Comparison of ENCODE assay signal across 15 cellular contexts in the genomic region with DNA sequence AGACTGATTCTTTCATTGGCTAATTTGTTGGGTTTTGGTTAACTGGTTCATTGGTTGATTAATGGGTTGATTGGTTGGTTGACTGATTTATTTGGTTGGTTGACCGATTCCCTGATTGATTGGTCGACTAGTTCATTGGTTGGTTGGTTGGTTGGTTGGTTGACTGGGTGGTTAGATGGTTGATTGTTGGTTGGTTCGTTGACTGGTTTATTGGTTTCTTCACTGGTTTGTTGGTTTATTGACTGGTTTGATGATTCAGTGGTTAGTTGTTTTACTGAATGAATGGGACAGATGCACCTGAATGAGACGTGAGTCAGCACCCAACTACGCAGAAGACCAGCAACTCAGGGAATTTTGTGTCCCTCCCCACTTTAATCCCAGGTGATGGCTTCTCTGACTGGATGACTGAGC. TPM values are rescaled to one million over a fixed set of nuclear protein-coding genes. Genes with fewer than 3 reads are reported as not detected.
A peak's percentile ranks its signal among the peaks of the same experiment; 100 is the strongest.
DNase-seq lines count a peak whose midpoint lies in the region; ATAC-seq, FAIRE-seq and TF ChIP-seq lines count a peak whose summit lies in the region.
"Had no signal": no experiment of that assay in that cellular context is flagged by ENCODE, and none has a peak within 500 bp of the region (broad histone marks: within the 10 kb centered on the region; RNA-seq: fewer than 3 reads in every experiment).

No MANE protein-coding gene starts in this region.

- no TSS peak for BruUV-seq in HepG2 (replicated peaks; lab: Mats Ljungman, UMichigan)

- H3K9ac ChIP-seq in liver (ENCODE audit: low read depth in 1 of 2, low read length in 2 of 2) (no peak overlapping the region), HepG2 (ENCODE audit: insufficient read depth, low read depth, low read length) (no peak overlapping the region)

- H2AFZ ChIP-seq in HepG2 (ENCODE audit: low read length) = no peak overlapping the region

- no peak for TF ChIP-seq CTCF in liver (IDR thresholded peaks at IDR 0.05; ENCODE audit: low read depth, low read length, missing input control)
- no peak for TF ChIP-seq CTCF in HepG2 (CRISPR knock-in tag; IDR thresholded peaks at IDR 0.05)
- TF ChIP-seq CTCF in activated B cell treated with CpG ODN at 0.5 μM for 24 hours (IDR thresholded peaks at IDR 0.05) = no peak
- no peak for TF ChIP-seq CTCF in foreskin keratinocyte (conservative IDR thresholded peaks at IDR 0.05)

- H3K79me2 ChIP-seq in HepG2 (ENCODE audit: insufficient read depth, low read length) = peaks cover 20% of the 10 kb centered on the region

- no peaks in the 10 kb centered on the region for H4K20me1 ChIP-seq in HepG2 (ENCODE audit: insufficient read depth, low read length)

- POLR2A ChIA-PET in HepG2 (lab: Yijun Ruan, JAX) (no interaction called here), activated B cell treated with CpG ODN at 0.5 μM for 24 hours (lab: Charles Lee) (interaction anchor here (0.6 to 9.5 kb wide), 3 partner anchors 9 to 38 kb away, joined by 3 to 229 read pairs (median 9); a partner anchor contains a TSS)

- H3K36me3 ChIP-seq in liver (ENCODE audit: control insufficient read depth in 4 of 4, insufficient read depth in 3 of 4, low read depth in 1 of 4, low read length in 3 of 4) (peaks cover 3 to 17% (median 7%) of the 10 kb centered on the region in 4 donors), HepG2 (replicated peaks in 1 of 2; ENCODE audit: control insufficient read depth in 1 of 2, insufficient read depth in 2 of 2, low read length in 2 of 2) (peaks cover 5 to 11% of the 10 kb centered on the region in 2 experiments; a peak in 4 of 5 replicates)

- no peaks in the 10 kb centered on the region for H3K27me3 Mint-ChIP-seq in activated B cell treated with CpG ODN at 0.5 μM for 24 hours

- H3K4me1 ChIP-seq in liver (ENCODE audit: control insufficient read depth in 4 of 4, insufficient read depth in 4 of 4, low read length in 3 of 4) (peaks cover 6 to 32% (median 17%) of the 10 kb centered on the region in 4 donors), HepG2 (ENCODE audit: insufficient read depth, low read length) (peaks cover 20% of the 10 kb centered on the region), foreskin keratinocyte (peaks cover 7% of the 10 kb centered on the region)

- in situ Hi-C loops in HepG2 (cut with HindIII; ENCODE audit: extremely low pct_ligation_motif_present, low pct_unique_long_range_greater_than_20kb) = no loop called here

- H3K4me3 Mint-ChIP-seq in activated B cell treated with CpG ODN at 0.5 μM for 24 hours = peak overlapping the region; percentile 92

- H3K27ac ChIP-seq in liver (ENCODE audit: low read depth in 1 of 2, low read length in 2 of 2) = peak overlapping the region in 1 of 2 donors; percentile 6
- no peak overlapping the region for H3K27ac ChIP-seq in HepG2 (ENCODE audit: extremely low read length, insufficient read depth, low read length)
- H3K27ac ChIP-seq in foreskin keratinocyte = peak overlapping the region; percentile 1
- H3K27ac ChIP-seq: tibial artery had no signal

- FAIRE-seq in HepG2 (lab: Jason Lieb, UNC) (no peak), urothelium cell line (lab: Jason Lieb, UNC) (no peak)
- FAIRE-seq: endothelial cell of umbilical vein had no signal

- H3K4me1 Mint-ChIP-seq in activated B cell treated with CpG ODN at 0.5 μM for 24 hours = peaks cover 36% of the 10 kb centered on the region

- H3K36me3 Mint-ChIP-seq in activated B cell treated with CpG ODN at 0.5 μM for 24 hours (ENCODE audit: low read depth) = peaks cover 58% of the 10 kb centered on the region

- no peak overlapping the region for H3K27ac Mint-ChIP-seq in activated B cell treated with CpG ODN at 0.5 μM for 24 hours

- H3K27me3 ChIP-seq in liver (ENCODE audit: control insufficient read depth in 4 of 4, insufficient read depth in 4 of 4, low read length in 3 of 4) (no peaks in the 10 kb centered on the region), HepG2 (ENCODE audit: control insufficient read depth in 1 of 2, insufficient read depth in 2 of 2, low read length in 2 of 2) (no peaks in the 10 kb centered on the region; a peak in 1 of 5 replicates), foreskin keratinocyte (no peaks in the 10 kb centered on the region)
- H3K27me3 ChIP-seq: MG63, tibial artery had no signal

- intact Hi-C loops in HepG2 (cut with micrococcal nuclease; ENCODE audit: unreplicated experiment) = no loop called here
- intact Hi-C loops in activated B cell treated with CpG ODN at 0.5 μM for 24 hours (cut with micrococcal nuclease) = no loop called here

- 85% methylated on average over 5 of the region's 5 CpGs for WGBS in liver
- 94% methylated on average over 5 of the region's 5 CpGs for WGBS in HepG2 (ENCODE audit: low lambda C conversion rate)

- CTCF ChIA-PET in HepG2 (lab: Yijun Ruan, JAX; ENCODE audit: low intra/inter-chr PET ratio, low total read pairs) = no interaction called here
- CTCF ChIA-PET in activated B cell treated with CpG ODN at 0.5 μM for 24 hours (lab: Charles Lee) = no interaction called here

- no peaks in the 10 kb centered on the region for H3K9me3 Mint-ChIP-seq in activated B cell treated with CpG ODN at 0.5 μM for 24 hours

- no peak for TF ChIP-seq POLR2A in HepG2 (IDR thresholded peaks at IDR 0.05; ENCODE audit: insufficient read depth in 1 of 2, low read depth in 2 of 2, low read length in 2 of 2)

- TF ChIP-seq RAD21 in liver (IDR thresholded peaks at IDR 0.05) = no peak
- no peak for TF ChIP-seq RAD21 in HepG2 (CRISPR knock-in tag; IDR thresholded peaks at IDR 0.05)

- TF ChIP-seq EP300 in HepG2 (IDR thresholded peaks at IDR 0.05; ENCODE audit: low read depth in 2 of 2, low read length in 2 of 2) = no peak
- no peak for TF ChIP-seq EP300 in HepG2 (CRISPR knock-in tag; IDR thresholded peaks at IDR 0.05; ENCODE audit: borderline replicate concordance)

- no peaks in the 10 kb centered on the region for H3K9me3 ChIP-seq in liver (ENCODE audit: control insufficient read depth in 4 of 4, low read length in 3 of 4)
- H3K9me3 ChIP-seq in HepG2 (ENCODE audit: low read length) = no peaks in the 10 kb centered on the region
- H3K9me3 ChIP-seq: MG63, tibial artery had no signal

- H3K4me3 ChIP-seq in liver (ENCODE audit: low read depth in 1 of 3, low read length in 3 of 3) (peak overlapping the region; percentile 15 to 97 (median 92)), HepG2 (replicated peaks in 1 of 3; ENCODE audit: insufficient read depth in 1 of 3, low read depth in 2 of 3, low read length in 3 of 3) (no peak overlapping the region)
- H3K4me3 ChIP-seq: MG63, tibial artery had no signal

- no peak for DNase-seq in HepG2 (ENCODE audit: low spot score)
- no peak for DNase-seq in activated B cell treated with CpG ODN at 0.5 μM for 24 hours
- peak; percentile 85 to 95 for DNase-seq in foreskin keratinocyte
- peak; percentile 57 for DNase-seq in urothelium cell line (ENCODE audit: low spot score)
- no peak for DNase-seq in AG20443 (ENCODE audit: low spot score)
- DNase-seq in SIG-M5 (lab: John Stamatoyannopoulos, UW) = no peak
- DNase-seq: left cardiac atrium; MG63; NK-92 treated with Interleukin-12 subunit alpha and Interleukin-12 subunit beta, amount 100 ng/mL, for 24 hours; tibial artery had no signal

- no peak overlapping the region for H3K4me2 ChIP-seq in HepG2 (ENCODE audit: low read depth, low read length)

- ATAC-seq in HepG2 (no peak), activated B cell treated with CpG ODN at 0.5 μM for 24 hours (ENCODE audit: low read depth) (no peak), foreskin keratinocyte (peak; percentile 63), GM19351 (IDR thresholded peaks at IDR 0.05; ENCODE audit: unreplicated experiment) (no peak)
- ATAC-seq: left cardiac atrium had no signal

RNA-seq across cellular contexts. Expression of a gene that starts 2.7 kb away (rescaled TPM):
- total RNA-seq in liver (10 to 100 TPM; 14.2 to 19.8 TPM), HepG2 (2016; rRNA removed; fragmentation: Illumina TruSeq; extraction: Trizol) (41.5 and 42.1 TPM in 2 replicates), activated B cell treated with CpG ODN at 0.5 μM for 24 hours (96.8 and 114 TPM in 2 replicates), foreskin keratinocyte (62.0 and 62.1 TPM in 2 replicates)
- polyA plus RNA-seq in liver (10 to 100 TPM; 16.7 to 19.6 TPM), HepG2 (2011; rRNA removed) (15.4 and 16.5 TPM in 2 replicates), foreskin keratinocyte (39.0 and 43.0 TPM in 2 replicates)
- total RNA-seq in HepG2 (2016; cell fraction: cytosol; rRNA removed; fragmentation: Illumina TruSeq; extraction: Trizol; ENCODE audit: low read depth) = 8.4 TPM in 2 replicates
- 36.6 and 41.1 TPM in 2 replicates for total RNA-seq in HepG2 (2016; cell fraction: insoluble cytoplasmic fraction; rRNA removed; fragmentation: Illumina TruSeq; extraction: Trizol)
- total RNA-seq in HepG2 (2016; cell fraction: membrane; rRNA removed; fragmentation: Illumina TruSeq; extraction: Trizol) = 28.0 TPM in 2 replicates
- total RNA-seq in HepG2 (2016; cell fraction: nucleus; rRNA removed; fragmentation: Illumina TruSeq; extraction: Trizol) = 19.5 and 21.5 TPM in 2 replicates
- polyA plus RNA-seq in HepG2 (2011; cell fraction: cytosol; rRNA removed) = 9.8 and 11.5 TPM in 2 replicates
- polyA plus RNA-seq in HepG2 (2011; cell fraction: nucleus; rRNA removed) = 18.0 and 18.7 TPM in 2 replicates
- polyA plus RNA-seq in HepG2 (2012) = 24.2 and 25.4 TPM in 2 replicates
- polyA plus RNA-seq in HepG2 (2016; cell fraction: cytosol; fragmentation: Illumina TruSeq; extraction: Trizol; ENCODE audit: low read depth) = 4.2 and 4.3 TPM in 2 replicates
- 40.3 and 48.5 TPM in 2 replicates for polyA plus RNA-seq in HepG2 (2016; cell fraction: insoluble cytoplasmic fraction; fragmentation: Illumina TruSeq; extraction: Trizol; ENCODE audit: low read depth)
- 12.2 and 12.4 TPM in 2 replicates for polyA plus RNA-seq in HepG2 (2016; cell fraction: membrane; fragmentation: Illumina TruSeq; extraction: Trizol; ENCODE audit: low read depth)
- 48.6 and 52.6 TPM in 2 replicates for polyA plus RNA-seq in HepG2 (2016; cell fraction: nucleus; fragmentation: Illumina TruSeq; extraction: Trizol; ENCODE audit: insufficient read depth, low read depth)
- polyA minus RNA-seq in HepG2 (2011; rRNA and poly(A)+ RNA removed; ENCODE audit: low replicate concordance) = 14.5 and 30.4 TPM in 2 replicates
- polyA minus RNA-seq in HepG2 (2011; cell fraction: cytosol; rRNA and poly(A)+ RNA removed) = 9.9 and 10.3 TPM in 2 replicates
- 7.8 and 8.9 TPM in 2 replicates for polyA minus RNA-seq in HepG2 (2011; cell fraction: nucleus; rRNA and poly(A)+ RNA removed)

RNA-seq across cellular contexts. Expression of a gene that starts 3.0 kb away (rescaled TPM):
- total RNA-seq in liver (100 to 1,000 TPM in 1 of 2 donors, 10 to 100 TPM in 1; 42.3 to 143 TPM), HepG2 (2016; rRNA removed; fragmentation: Illumina TruSeq; extraction: Trizol) (9.7 and 10.3 TPM in 2 replicates), activated B cell treated with CpG ODN at 0.5 μM for 24 hours (198 and 199 TPM in 2 replicates), foreskin keratinocyte (15.4 and 15.9 TPM in 2 replicates)
- polyA plus RNA-seq in liver (1,000 to 10,000 TPM in 1 of 2 donors, 100 to 1,000 TPM in 1; 550 to 2,086 TPM), HepG2 (2011; rRNA removed) (4.9 and 5.2 TPM in 2 replicates), foreskin keratinocyte (27.6 and 28.2 TPM in 2 replicates)
- total RNA-seq in HepG2 (2016; cell fraction: cytosol; rRNA removed; fragmentation: Illumina TruSeq; extraction: Trizol; ENCODE audit: low read depth) = 6.1 and 6.2 TPM in 2 replicates
- 7.9 and 10.5 TPM in 2 replicates for total RNA-seq in HepG2 (2016; cell fraction: insoluble cytoplasmic fraction; rRNA removed; fragmentation: Illumina TruSeq; extraction: Trizol)
- total RNA-seq in HepG2 (2016; cell fraction: membrane; rRNA removed; fragmentation: Illumina TruSeq; extraction: Trizol) = 12.6 and 12.7 TPM in 2 replicates
- total RNA-seq in HepG2 (2016; cell fraction: nucleus; rRNA removed; fragmentation: Illumina TruSeq; extraction: Trizol) = 4.6 and 7.3 TPM in 2 replicates
- 2.7 and 3.7 TPM in 2 replicates for polyA plus RNA-seq in HepG2 (2011; cell fraction: cytosol; rRNA removed)
- 10.1 and 14.5 TPM in 2 replicates for polyA plus RNA-seq in HepG2 (2011; cell fraction: nucleus; rRNA removed)
- 9.9 and 10.1 TPM in 2 replicates for polyA plus RNA-seq in HepG2 (2012)
- polyA plus RNA-seq in HepG2 (2016; cell fraction: cytosol; fragmentation: Illumina TruSeq; extraction: Trizol; ENCODE audit: low read depth) = 16.0 and 17.0 TPM in 2 replicates
- 24.8 and 28.5 TPM in 2 replicates for polyA plus RNA-seq in HepG2 (2016; cell fraction: insoluble cytoplasmic fraction; fragmentation: Illumina TruSeq; extraction: Trizol; ENCODE audit: low read depth)
- 25.8 and 30.2 TPM in 2 replicates for polyA plus RNA-seq in HepG2 (2016; cell fraction: membrane; fragmentation: Illumina TruSeq; extraction: Trizol; ENCODE audit: low read depth)
- polyA plus RNA-seq in HepG2 (2016; cell fraction: nucleus; fragmentation: Illumina TruSeq; extraction: Trizol; ENCODE audit: insufficient read depth, low read depth) = 25.5 and 26.1 TPM in 2 replicates
- 3.5 and 5.9 TPM in 2 replicates for polyA minus RNA-seq in HepG2 (2011; rRNA and poly(A)+ RNA removed; ENCODE audit: low replicate concordance)
- polyA minus RNA-seq in HepG2 (2011; cell fraction: cytosol; rRNA and poly(A)+ RNA removed) = 2.2 and 2.5 TPM in 2 replicates
- 3.1 and 3.4 TPM in 2 replicates for polyA minus RNA-seq in HepG2 (2011; cell fraction: nucleus; rRNA and poly(A)+ RNA removed)

RNA-seq across cellular contexts. Expression of a gene that starts 28.9 kb away (rescaled TPM):
- total RNA-seq in liver (1 to 10 TPM; 4.4 to 8.9 TPM), HepG2 (2016; rRNA removed; fragmentation: Illumina TruSeq; extraction: Trizol) (not detected in 2 replicates), activated B cell treated with CpG ODN at 0.5 μM for 24 hours (not detected in 2 replicates), foreskin keratinocyte (not detected in 2 replicates)
- polyA plus RNA-seq in liver (1 to 10 TPM in 1 of 2 donors, under 1 TPM in 1; 0.49 to 2.1 TPM), HepG2 (2011; rRNA removed) (not detected in 2 replicates), foreskin keratinocyte (not detected in 2 replicates)
- total RNA-seq in HepG2 (2016; cell fraction: cytosol; rRNA removed; fragmentation: Illumina TruSeq; extraction: Trizol; ENCODE audit: low read depth) = not detected in 2 replicates
- not detected in 2 replicates for total RNA-seq in HepG2 (2016; cell fraction: insoluble cytoplasmic fraction; rRNA removed; fragmentation: Illumina TruSeq; extraction: Trizol)
- total RNA-seq in HepG2 (2016; cell fraction: membrane; rRNA removed; fragmentation: Illumina TruSeq; extraction: Trizol) = not detected in 2 replicates
- not detected in 2 replicates for total RNA-seq in HepG2 (2016; cell fraction: nucleus; rRNA removed; fragmentation: Illumina TruSeq; extraction: Trizol)
- not detected in 2 replicates for polyA plus RNA-seq in HepG2 (2011; cell fraction: cytosol; rRNA removed)
- not detected in 2 replicates for polyA plus RNA-seq in HepG2 (2011; cell fraction: nucleus; rRNA removed)
- polyA plus RNA-seq in HepG2 (2012) = not detected in 2 replicates
- not detected in 2 replicates for polyA plus RNA-seq in HepG2 (2016; cell fraction: cytosol; fragmentation: Illumina TruSeq; extraction: Trizol; ENCODE audit: low read depth)
- not detected in 2 replicates for polyA plus RNA-seq in HepG2 (2016; cell fraction: insoluble cytoplasmic fraction; fragmentation: Illumina TruSeq; extraction: Trizol; ENCODE audit: low read depth)
- polyA plus RNA-seq in HepG2 (2016; cell fraction: membrane; fragmentation: Illumina TruSeq; extraction: Trizol; ENCODE audit: low read depth) = not detected in 2 replicates
- polyA plus RNA-seq in HepG2 (2016; cell fraction: nucleus; fragmentation: Illumina TruSeq; extraction: Trizol; ENCODE audit: insufficient read depth, low read depth) = not detected in 2 replicates
- polyA minus RNA-seq in HepG2 (2011; rRNA and poly(A)+ RNA removed; ENCODE audit: low replicate concordance) = not detected in 2 replicates
- polyA minus RNA-seq in HepG2 (2011; cell fraction: cytosol; rRNA and poly(A)+ RNA removed) = not detected in 2 replicates
- not detected in 2 replicates for polyA minus RNA-seq in HepG2 (2011; cell fraction: nucleus; rRNA and poly(A)+ RNA removed)
- total RNA-seq: endothelial cell of umbilical vein, myocyte, pulmonary artery endothelial cell had no signal
- polyA plus RNA-seq: endothelial cell of umbilical vein had no signal

RNA-seq across cellular contexts. Expression of a gene that starts 35.4 kb away (rescaled TPM):
- total RNA-seq in liver = under 1 TPM; 0.08 to 0.75 TPM
- under 1 TPM; 0.17 to 0.30 TPM for polyA plus RNA-seq in liver
- not detected in 2 replicates for total RNA-seq in HepG2 (2016; rRNA removed; fragmentation: Illumina TruSeq; extraction: Trizol)
- total RNA-seq in HepG2 (2016; cell fraction: cytosol; rRNA removed; fragmentation: Illumina TruSeq; extraction: Trizol; ENCODE audit: low read depth) = not detected in 2 replicates
- total RNA-seq in HepG2 (2016; cell fraction: insoluble cytoplasmic fraction; rRNA removed; fragmentation: Illumina TruSeq; extraction: Trizol) = 0.18 and 0.30 TPM in 2 replicates
- not detected in 2 replicates for total RNA-seq in HepG2 (2016; cell fraction: membrane; rRNA removed; fragmentation: Illumina TruSeq; extraction: Trizol)
- total RNA-seq in HepG2 (2016; cell fraction: nucleus; rRNA removed; fragmentation: Illumina TruSeq; extraction: Trizol) = not detected in 2 replicates
- polyA plus RNA-seq in HepG2 (2011; rRNA removed) = not detected in 2 replicates
- polyA plus RNA-seq in HepG2 (2011; cell fraction: cytosol; rRNA removed) = 0.08 TPM in 1 of 2 replicates, not detected in the other
- 0.16 and 0.28 TPM in 2 replicates for polyA plus RNA-seq in HepG2 (2011; cell fraction: nucleus; rRNA removed)
- 0.50 TPM in 1 of 2 replicates, not detected in the other for polyA plus RNA-seq in HepG2 (2012)
- polyA plus RNA-seq in HepG2 (2016; cell fraction: cytosol; fragmentation: Illumina TruSeq; extraction: Trizol; ENCODE audit: low read depth) = 0.29 TPM in 1 of 2 replicates, not detected in the other
- polyA plus RNA-seq in HepG2 (2016; cell fraction: insoluble cytoplasmic fraction; fragmentation: Illumina TruSeq; extraction: Trizol; ENCODE audit: low read depth) = not detected in 2 replicates
- polyA plus RNA-seq in HepG2 (2016; cell fraction: membrane; fragmentation: Illumina TruSeq; extraction: Trizol; ENCODE audit: low read depth) = not detected in 2 replicates
- not detected in 2 replicates for polyA plus RNA-seq in HepG2 (2016; cell fraction: nucleus; fragmentation: Illumina TruSeq; extraction: Trizol; ENCODE audit: insufficient read depth, low read depth)
- polyA minus RNA-seq in HepG2 (2011; rRNA and poly(A)+ RNA removed; ENCODE audit: low replicate concordance) = 0.09 TPM in 1 of 2 replicates, not detected in the other
- not detected in 2 replicates for polyA minus RNA-seq in HepG2 (2011; cell fraction: cytosol; rRNA and poly(A)+ RNA removed)
- not detected in 2 replicates for polyA minus RNA-seq in HepG2 (2011; cell fraction: nucleus; rRNA and poly(A)+ RNA removed)
- 24.0 and 25.5 TPM in 2 replicates for total RNA-seq in activated B cell treated with CpG ODN at 0.5 μM for 24 hours
- 0.44 and 0.46 TPM in 2 replicates for total RNA-seq in foreskin keratinocyte
- 0.26 and 0.28 TPM in 2 replicates for polyA plus RNA-seq in foreskin keratinocyte

RNA-seq across cellular contexts. Expression of a gene that starts 54.5 kb away (rescaled TPM):
- total RNA-seq in liver (10 to 100 TPM; 11.3 to 14.9 TPM), HepG2 (2016; rRNA removed; fragmentation: Illumina TruSeq; extraction: Trizol) (3.6 and 9.7 TPM in 2 replicates), activated B cell treated with CpG ODN at 0.5 μM for 24 hours (51.1 and 57.0 TPM in 2 replicates), foreskin keratinocyte (12.4 and 14.7 TPM in 2 replicates)
- polyA plus RNA-seq in liver (10 to 100 TPM; 19.5 to 27.9 TPM), HepG2 (2011; rRNA removed) (16.9 and 21.6 TPM in 2 replicates), foreskin keratinocyte (20.5 and 27.4 TPM in 2 replicates)
- total RNA-seq in HepG2 (2016; cell fraction: cytosol; rRNA removed; fragmentation: Illumina TruSeq; extraction: Trizol; ENCODE audit: low read depth) = 3.6 and 4.6 TPM in 2 replicates
- total RNA-seq in HepG2 (2016; cell fraction: insoluble cytoplasmic fraction; rRNA removed; fragmentation: Illumina TruSeq; extraction: Trizol) = 4.5 and 10.0 TPM in 2 replicates
- total RNA-seq in HepG2 (2016; cell fraction: membrane; rRNA removed; fragmentation: Illumina TruSeq; extraction: Trizol) = 7.6 and 8.5 TPM in 2 replicates
- total RNA-seq in HepG2 (2016; cell fraction: nucleus; rRNA removed; fragmentation: Illumina TruSeq; extraction: Trizol) = 8.6 and 13.7 TPM in 2 replicates
- polyA plus RNA-seq in HepG2 (2011; cell fraction: cytosol; rRNA removed) = 7.9 and 12.0 TPM in 2 replicates
- polyA plus RNA-seq in HepG2 (2011; cell fraction: nucleus; rRNA removed) = 83.8 and 108 TPM in 2 replicates
- polyA plus RNA-seq in HepG2 (2012) = 19.0 and 23.3 TPM in 2 replicates
- polyA plus RNA-seq in HepG2 (2016; cell fraction: cytosol; fragmentation: Illumina TruSeq; extraction: Trizol; ENCODE audit: low read depth) = 4.7 and 5.1 TPM in 2 replicates
- 10.7 and 15.1 TPM in 2 replicates for polyA plus RNA-seq in HepG2 (2016; cell fraction: insoluble cytoplasmic fraction; fragmentation: Illumina TruSeq; extraction: Trizol; ENCODE audit: low read depth)
- 9.3 and 10.8 TPM in 2 replicates for polyA plus RNA-seq in HepG2 (2016; cell fraction: membrane; fragmentation: Illumina TruSeq; extraction: Trizol; ENCODE audit: low read depth)
- 45.7 and 46.6 TPM in 2 replicates for polyA plus RNA-seq in HepG2 (2016; cell fraction: nucleus; fragmentation: Illumina TruSeq; extraction: Trizol; ENCODE audit: insufficient read depth, low read depth)
- 14.8 and 17.4 TPM in 2 replicates for polyA minus RNA-seq in HepG2 (2011; rRNA and poly(A)+ RNA removed; ENCODE audit: low replicate concordance)
- 9.8 and 11.2 TPM in 2 replicates for polyA minus RNA-seq in HepG2 (2011; cell fraction: cytosol; rRNA and poly(A)+ RNA removed)
- polyA minus RNA-seq in HepG2 (2011; cell fraction: nucleus; rRNA and poly(A)+ RNA removed) = 16.0 and 24.2 TPM in 2 replicates

Comparison
In these comparisons a context has a peak if more than half of its experiments do, and no peak if none do; other contexts are left out.
1. H3K4me3 ChIP-seq: peak in liver (3 of 3); none in HepG2 (0 of 3).
2. DNase-seq: peak in foreskin keratinocyte (2 of 2) and urothelium cell line (single experiment); none in HepG2 (single experiment), activated B cell treated with CpG ODN at 0.5 μM for 24 hours (single experiment), AG20443 (single experiment) and SIG-M5 (single experiment).